Comparison of ENCODE assay signal across 8 cellular contexts in genomic region chr13:72643339-72643989, GRCh38.
DNase-seq lines count a peak whose midpoint lies in the region; ATAC-seq and TF ChIP-seq lines count a peak whose summit lies in the region.

No MANE protein-coding gene starts in this region.

- CTCF ChIA-PET in AG04449 (lab: Yijun Ruan, JAX): interaction anchor here (0.8 to 4.3 kb wide), 4 partner anchors 12 to 918 kb away, joined by 3 to 33 read pairs (median 7); no protein-coding TSS in a partner anchor

- H3K4me3 ChIP-seq in AG04449 (ENCODE audit: low read depth, low read length) (no peak overlapping the region), testis (no peak overlapping the region)

- no peak for TF ChIP-seq POLR2A in testis (IDR thresholded peaks at IDR 0.05)

- ATAC-seq in HG03565 (IDR thresholded peaks at IDR 0.05; ENCODE audit: unreplicated experiment) (peak; percentile 66), HG03139 (IDR thresholded peaks at IDR 0.05; ENCODE audit: unreplicated experiment) (no peak)

- no peaks in the 10 kb centered on the region for H3K36me3 ChIP-seq in testis (ENCODE audit: low read depth, missing control alignments)

- DNase-seq in AG04449 (ENCODE audit: low read depth, low spot score) (no peak), T-helper 2 cell (peak in 3 of 5 experiments; percentile 24 to 46 (median 32)), medulla oblongata (ENCODE audit: extremely low spot score) (peak; percentile 30), testis (peak; percentile 78)
- DNase-seq in central memory CD4-positive, alpha-beta T cell: peak; percentile 8

- intact Hi-C loops in testis (cut with DNase I; ENCODE audit: low total_unique reads): no loop called here

- no peaks in the 10 kb centered on the region for H3K4me1 ChIP-seq in testis

- TF ChIP-seq CTCF in AG04449 (IDR thresholded peaks at IDR 0.05; ENCODE audit: insufficient read depth, low read length, missing control alignments) (peak; percentile 52), GM12873 (IDR thresholded peaks at IDR 0.05; ENCODE audit: insufficient read depth, low read depth, low read length, missing control alignments) (peak; percentile 69), testis (IDR thresholded peaks at IDR 0.05) (peak in 2 of 3 experiments; percentile 66 to 67)

- no peaks in the 10 kb centered on the region for H3K27me3 ChIP-seq in testis

- POLR2A ChIA-PET in AG04449 (lab: Yijun Ruan, JAX): no interaction called here

- no peaks in the 10 kb centered on the region for H3K9me3 ChIP-seq in testis

- no peak overlapping the region for H3K27ac ChIP-seq in testis

- 65 to 72% methylated on average over 3 of the region's 3 CpGs for WGBS in testis, 2 donors
